ENCODE assay signal across 25 cellular contexts in the genomic region with DNA sequence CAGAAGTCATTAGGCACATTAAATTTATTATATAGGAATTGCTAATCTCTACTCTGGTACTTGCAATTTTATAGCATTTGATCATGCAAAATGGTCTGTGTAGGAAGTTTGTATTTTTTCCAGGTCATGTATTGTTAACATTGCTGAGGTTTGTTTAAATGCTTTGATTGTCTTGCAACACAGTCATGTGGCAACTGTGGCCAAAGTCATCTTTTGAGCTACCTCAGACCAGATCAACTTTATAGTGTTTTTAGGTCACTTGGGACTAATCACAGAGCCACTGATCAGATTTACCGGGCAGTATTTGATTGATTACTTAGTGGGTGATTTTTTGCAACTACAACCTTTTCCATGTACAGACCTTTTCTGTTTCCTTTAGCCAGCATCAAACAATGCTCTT. TPM values are rescaled to one million over a fixed set of nuclear protein-coding genes. Genes with fewer than 3 reads are reported as not detected.
"Had no signal": no experiment of that assay in that cellular context is flagged by ENCODE, and none has a peak within 500 bp of the region (broad histone marks: within the 10 kb centered on the region; RNA-seq: fewer than 3 reads in every experiment).

No MANE protein-coding gene starts in this region.

- H3K27me3 ChIP-seq: brain microvascular endothelial cell, MG63 had no signal

- H3K36me3 ChIP-seq: brain microvascular endothelial cell had no signal

- DNase-seq: activated B cell treated with CpG ODN at 0.5 μM for 24 hours; activated CD4-positive, alpha-beta memory T cell treated with anti-CD3 and anti-CD28 coated beads for 36 hours; activated CD4-positive, alpha-beta T cell treated with anti-CD3 and anti-CD28 coated beads for 1 hour; activated CD4-positive, alpha-beta T cell treated with anti-CD3 and anti-CD28 coated beads, Interleukin-2, amount 10 ng/mL, durations not matched to agents 24 days and 14 days; activated CD8-positive, alpha-beta memory T cell treated with anti-CD3 and anti-CD28 coated beads for 24 hours; activated effector memory CD4-positive, alpha-beta T cell treated with anti-CD3 and anti-CD28 coated beads, Interleukin-2, amount 50 U/mL, for 16 hours; activated naive CD4-positive, alpha-beta T cell treated with Interleukin-2 at 50 U/mL for 16 hours; activated naive CD8-positive, alpha-beta T cell treated with anti-CD3 and anti-CD28 coated beads, Interleukin-2, amount 50 U/mL, for 24 hours; activated T-cell treated with anti-CD3 and anti-CD28 coated beads, Interleukin-2, amount 50 U/mL, for 4 hours; brain microvascular endothelial cell; caudate nucleus; MG63; MV-4-11; NCI-H1092 treated with DMSO at 0.1 percent for 48 hours; NCI-H1417 treated with DMSO at 0.1 percent for 48 hours; NCI-H1694; NCI-H2029; NCI-H510A treated with DMSO at 0.1 percent for 48 hours; NCI-H69; T-cell; T-helper 2 cell; T1000 had no signal

- H3K4me3 ChIP-seq: MG63, SK-N-MC had no signal

- H3K27ac ChIP-seq: brain microvascular endothelial cell, KMS-11, SK-N-MC had no signal

- H3K9me3 ChIP-seq: MG63 had no signal

- H3K4me2 ChIP-seq: KMS-11 had no signal

- H3K9ac ChIP-seq: KMS-11 had no signal

- ATAC-seq: activated naive CD4-positive, alpha-beta T cell treated with anti-CD3 and anti-CD28 coated beads, Interleukin-2, amount 50 U/mL, for 72 hours; activated naive CD8-positive, alpha-beta T cell treated with anti-CD3 and anti-CD28 coated beads, Interleukin-2, amount 50 U/mL, for 24 hours; activated T-cell treated with anti-CD3 and anti-CD28 coated beads, Interleukin-2, amount 50 U/mL, for 4 hours; T-cell had no signal

RNA-seq across cellular contexts. Expression of gene SERPINB5, which starts 3.7 kb away (rescaled TPM):
- total RNA-seq: activated B cell treated with CpG ODN at 0.5 μM for 24 hours; activated CD4-positive, alpha-beta memory T cell treated with anti-CD3 and anti-CD28 coated beads for 36 hours; activated CD4-positive, alpha-beta T cell treated with anti-CD3 and anti-CD28 coated beads, Interleukin-2, amount 10 ng/mL, durations not matched to agents 24 days and 14 days; activated naive CD4-positive, alpha-beta T cell treated with anti-CD3 and anti-CD28 coated beads, Interleukin-2, amount 50 U/mL, for 72 hours; activated T-cell treated with anti-CD3 and anti-CD28 coated beads, Interleukin-2, amount 50 U/mL, for 4 hours; T-cell had no signal
